ENCODE assay signal across 11 cellular contexts in the genomic region with DNA sequence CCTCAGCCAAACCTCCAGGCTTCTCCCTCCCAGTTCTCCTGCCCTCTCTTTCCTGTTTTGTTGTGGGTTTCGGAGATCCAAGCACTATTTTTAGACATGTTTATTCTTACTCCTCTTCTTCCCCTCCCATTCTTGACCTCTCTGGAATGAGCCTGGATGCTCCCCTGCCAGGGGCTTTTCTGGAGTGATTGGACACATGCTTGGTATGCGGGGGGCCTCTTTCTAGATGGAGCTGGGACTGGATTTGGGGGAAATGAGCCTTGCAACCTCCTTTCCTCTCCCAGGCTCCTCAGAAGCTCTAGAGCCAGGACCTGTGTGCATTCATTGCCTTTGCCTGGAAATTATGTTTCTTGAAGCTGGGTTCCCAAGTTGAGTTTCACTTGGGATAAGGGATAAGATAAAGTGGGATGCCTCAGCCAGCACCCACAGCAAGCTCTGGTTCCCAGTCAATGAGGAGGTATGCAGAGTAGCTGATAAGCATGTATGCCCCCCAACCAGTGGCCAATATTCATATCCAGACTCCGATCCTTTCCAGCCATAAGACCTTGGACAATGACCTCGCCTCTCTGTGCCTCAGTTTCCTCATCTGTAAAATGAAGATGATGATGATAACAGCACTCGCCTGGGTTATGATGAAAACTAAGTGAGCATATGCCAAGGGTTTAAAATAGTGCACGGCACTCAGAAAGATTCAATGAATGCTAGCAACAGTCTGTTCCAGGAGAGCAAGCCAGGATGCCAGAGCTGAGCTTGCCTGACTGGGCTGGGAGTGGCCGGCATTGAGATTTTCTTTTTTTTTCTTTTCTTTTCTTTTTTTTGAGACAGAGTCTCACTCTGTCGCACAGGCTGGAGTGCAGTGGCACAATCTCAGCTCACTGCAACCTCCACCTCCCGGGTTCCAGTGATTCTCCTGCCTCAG.
DNase-seq lines count a peak whose midpoint lies in the region; ATAC-seq and TF ChIP-seq lines count a peak whose summit lies in the region.
"Had no signal": no experiment of that assay in that cellular context is flagged by ENCODE, and none has a peak within 500 bp of the region (broad histone marks: within the 10 kb centered on the region; RNA-seq: fewer than 3 reads in every experiment).

No MANE protein-coding gene starts in this region.

- no peaks in the 10 kb centered on the region for H3K79me2 ChIP-seq in osteoblast (ENCODE audit: insufficient read depth, low read length)

- no peak for TF ChIP-seq CTCF in VCaP (conservative IDR thresholded peaks at IDR 0.05)
- no peak for TF ChIP-seq CTCF in osteoblast (IDR thresholded peaks at IDR 0.05; ENCODE audit: extremely low read depth, low read depth, low read length)

- DNase-seq in glomerular visceral epithelial cell (ENCODE audit: extremely low spot score) (peak; percentile 42), osteoblast (ENCODE audit: insufficient read length, low spot score, missing footprints) (no peak), DMS53 treated with DMSO at 0.1 percent for 48 hours (lab: John Stamatoyannopoulos, UW; ENCODE audit: unreplicated experiment) (no peak)
- DNase-seq: activated naive CD8-positive, alpha-beta T cell treated with anti-CD3 and anti-CD28 coated beads, Interleukin-2, amount 10 ng/mL, durations not matched to agents 7 days and 5 days had no signal

- H2AFZ ChIP-seq in osteoblast (ENCODE audit: low read length): no peak overlapping the region

- H3K36me3 ChIP-seq in osteoblast (ENCODE audit: insufficient read depth, low read length) (no peaks in the 10 kb centered on the region), urinary bladder (ENCODE audit: insufficient read depth) (no peaks in the 10 kb centered on the region)

- H3K4me1 ChIP-seq in osteoblast (ENCODE audit: insufficient read depth, low read length): peaks cover 21% of the 10 kb centered on the region
- no peaks in the 10 kb centered on the region for H3K4me1 ChIP-seq in urinary bladder (ENCODE audit: insufficient read depth)

- H4K20me1 ChIP-seq in osteoblast (ENCODE audit: insufficient read depth, low read length): no peaks in the 10 kb centered on the region

- 40% methylated on average over 9 of the region's 9 CpGs for WGBS in urinary bladder

- H3K4me2 ChIP-seq in osteoblast (ENCODE audit: insufficient read depth, low read length): no peak overlapping the region
- H3K4me2 ChIP-seq: KMS-11 had no signal

- peaks cover 3% of the 10 kb centered on the region for H3K27me3 ChIP-seq in osteoblast (ENCODE audit: insufficient read depth, low read length)

- ATAC-seq in GM21515 (IDR thresholded peaks at IDR 0.05; ENCODE audit: unreplicated experiment) (no peak), HG02571 (IDR thresholded peaks at IDR 0.05; ENCODE audit: unreplicated experiment) (no peak)
- ATAC-seq: HCT116 had no signal

- H3K9me3 ChIP-seq in osteoblast (ENCODE audit: low read depth, low read length): peaks cover 7% of the 10 kb centered on the region

- no peak overlapping the region for H3K4me3 ChIP-seq in osteoblast (ENCODE audit: insufficient read depth, low read length)
- H3K4me3 ChIP-seq in urinary bladder (ENCODE audit: low read depth, low read length): no peak overlapping the region
- H3K4me3 ChIP-seq: GM12878 had no signal

- H3K27ac ChIP-seq in VCaP (peak overlapping the region; percentile 31; the same call in 1 of the 2 replicates), osteoblast (ENCODE audit: low read depth, low read length) (peak overlapping the region; percentile 13), urinary bladder (ENCODE audit: low read depth) (peak overlapping the region; percentile 54)
- H3K27ac ChIP-seq: KMS-11 had no signal
